ENCODE assay signal across 30 cellular contexts in the genomic region with DNA sequence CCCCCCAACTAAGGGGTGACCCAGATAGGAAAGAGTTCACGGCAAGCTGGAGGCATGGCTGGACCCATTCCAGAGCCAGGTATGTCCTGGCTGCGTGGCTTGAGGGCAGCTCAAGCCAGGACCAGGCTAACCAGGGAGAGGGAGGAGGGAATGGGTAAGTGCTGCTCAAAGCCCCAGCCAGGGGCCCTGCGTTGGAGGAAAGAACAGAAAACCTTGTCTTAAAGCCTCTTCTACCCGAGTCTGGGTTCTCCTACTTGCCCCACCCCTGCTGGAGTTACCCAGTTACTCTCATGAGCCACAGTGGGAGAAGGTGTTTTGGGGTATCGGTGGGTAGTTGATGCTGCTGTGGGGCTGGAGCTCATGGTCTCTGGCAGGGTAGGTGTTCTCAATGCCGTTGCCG.
"Had no signal": no experiment of that assay in that cellular context is flagged by ENCODE, and none has a peak within 500 bp of the region (broad histone marks: within the 10 kb centered on the region; RNA-seq: fewer than 3 reads in every experiment).

No MANE protein-coding gene starts in this region.

- H3K27ac Mint-ChIP-seq: activated CD4-positive, alpha-beta memory T cell treated with anti-CD3 and anti-CD28 coated beads for 36 hours; activated CD4-positive, alpha-beta T cell treated with anti-CD3 and anti-CD28 coated beads, Interleukin-2, amount 10 ng/mL, durations not matched to agents 24 days and 14 days; activated naive CD4-positive, alpha-beta T cell treated with anti-CD3 and anti-CD28 coated beads, Interleukin-2, amount 10 ng/mL, durations not matched to agents 7 days and 5 days; activated T-cell treated with anti-CD3 and anti-CD28 coated beads, Interleukin-2, amount 50 U/mL, for 24 hours; stimulated activated naive B cell treated with anti-CD40 and anti-IgM and Interleukin-4, amounts not matched to agents 10 μg/mL and 1 μg/mL and 100 μg/mL, for 72 hours; T-cell had no signal

- ATAC-seq: left lung; stimulated activated naive B cell treated with anti-CD40 and anti-IgM and Interleukin-4, amounts not matched to agents 10 μg/mL and 1 μg/mL and 100 μg/mL, for 72 hours; T-cell had no signal

- H3K4me3 Mint-ChIP-seq: activated CD4-positive, alpha-beta memory T cell treated with anti-CD3 and anti-CD28 coated beads for 36 hours; activated CD4-positive, alpha-beta T cell treated with anti-CD3 and anti-CD28 coated beads, Interleukin-2, amount 10 ng/mL, durations not matched to agents 24 days and 14 days; activated naive CD4-positive, alpha-beta T cell treated with anti-CD3 and anti-CD28 coated beads, Interleukin-2, amount 10 ng/mL, durations not matched to agents 7 days and 5 days; activated T-cell treated with anti-CD3 and anti-CD28 coated beads, Interleukin-2, amount 50 U/mL, for 24 hours; nephron; stimulated activated naive B cell treated with anti-CD40 and anti-IgM and Interleukin-4, amounts not matched to agents 10 μg/mL and 1 μg/mL and 100 μg/mL, for 72 hours; T-cell had no signal

- H3K9me3 Mint-ChIP-seq: activated CD4-positive, alpha-beta memory T cell treated with anti-CD3 and anti-CD28 coated beads for 36 hours; activated CD4-positive, alpha-beta T cell treated with anti-CD3 and anti-CD28 coated beads, Interleukin-2, amount 10 ng/mL, durations not matched to agents 24 days and 14 days; activated naive CD4-positive, alpha-beta T cell treated with anti-CD3 and anti-CD28 coated beads, Interleukin-2, amount 10 ng/mL, durations not matched to agents 7 days and 5 days; activated T-cell treated with anti-CD3 and anti-CD28 coated beads, Interleukin-2, amount 50 U/mL, for 24 hours; nephron; stimulated activated naive B cell treated with anti-CD40 and anti-IgM and Interleukin-4, amounts not matched to agents 10 μg/mL and 1 μg/mL and 100 μg/mL, for 72 hours; T-cell had no signal

- H3K27ac ChIP-seq: left lung, ovary, prostate gland, stomach, thyroid gland had no signal

- H3K27me3 ChIP-seq: left lung, ovary, stomach, thyroid gland, upper lobe of left lung had no signal

- FAIRE-seq: bronchial epithelial cell, colon, endometrium, frontal cortex, islet of Langerhans had no signal

- H3K36me3 ChIP-seq: ovary, prostate gland had no signal

- H3K4me1 ChIP-seq: prostate gland had no signal

- H3K9me3 ChIP-seq: left lung, ovary, prostate gland, stomach, thyroid gland, upper lobe of left lung had no signal

- H3K4me2 ChIP-seq: smooth muscle cell had no signal

- H3K4me3 ChIP-seq: left lung, lung, ovary, prostate gland, smooth muscle cell, stomach, thyroid gland, upper lobe of left lung had no signal

- H3K36me3 Mint-ChIP-seq: activated CD4-positive, alpha-beta memory T cell treated with anti-CD3 and anti-CD28 coated beads for 36 hours; activated naive CD4-positive, alpha-beta T cell treated with anti-CD3 and anti-CD28 coated beads, Interleukin-2, amount 10 ng/mL, durations not matched to agents 7 days and 5 days; T-cell had no signal

- DNase-seq: activated CD4-positive, alpha-beta memory T cell treated with anti-CD3 and anti-CD28 coated beads for 36 hours; activated CD4-positive, CD25-positive, alpha-beta regulatory T cell treated with anti-CD3 and anti-CD28 coated beads, Interleukin-2, amount 50 U/mL, for 72 hours; activated CD8-positive, alpha-beta memory T cell treated with anti-CD3 and anti-CD28 coated beads, Interleukin-2, amount 50 U/mL, for 48 hours; activated gamma-delta T cell; activated naive CD4-positive, alpha-beta T cell treated with anti-CD3 and anti-CD28 coated beads, Interleukin-2, amount 10 ng/mL, durations not matched to agents 7 days and 5 days; activated T-cell treated with anti-CD3 and anti-CD28 coated beads, Interleukin-2, amount 50 U/mL, for 24 hours; anterior cingulate cortex; dermis blood vessel endothelial cell; effector CD4-positive, alpha-beta T cell; left lung; retina; stimulated activated CD4-positive, alpha-beta T cell treated with anti-CD3 and anti-CD28 coated beads, Interleukin-1b, Interleukin-23, amount 100 ng/mL, for 48 hours; stimulated activated CD4-positive, alpha-beta T cell treated with anti-CD3 and anti-CD28 coated beads, Interleukin-4, amount 100 ng/mL, for 4 hours; stimulated activated CD8-positive, alpha-beta memory T cell treated with anti-CD3 and anti-CD28 coated beads, Interleukin-4, amount 100 ng/mL, for 48 hours; stimulated activated naive B cell treated with anti-CD40 and anti-IgM and Interleukin-4, amounts not matched to agents 10 μg/mL and 1 μg/mL and 100 μg/mL, for 72 hours; stomach; T-cell; thyroid gland; upper lobe of left lung had no signal
